Comparison of ENCODE assay signal across 12 cellular contexts in genomic region chr1:238469146-238469601, GRCh38.
DNase-seq lines count a peak whose midpoint lies in the region; ATAC-seq and TF ChIP-seq lines count a peak whose summit lies in the region.
"Had no signal": no experiment of that assay in that cellular context is flagged by ENCODE, and none has a peak within 500 bp of the region (broad histone marks: within the 10 kb centered on the region; RNA-seq: fewer than 3 reads in every experiment).

No MANE protein-coding gene starts in this region.

- no peaks in the 10 kb centered on the region for H3F3A ChIP-seq in SK-N-SH (replicated peaks; ENCODE audit: insufficient read depth)

- H3K9me2 ChIP-seq in SK-N-SH: no peaks in the 10 kb centered on the region

- H3K4me1 ChIP-seq in SK-N-SH (ENCODE audit: control insufficient read depth in 1 of 2, insufficient read depth in 2 of 2, low read depth in 1 of 2, low read length in 1 of 2) (peaks cover 0 to 25% of the 10 kb centered on the region in 2 experiments; a peak in 2 of 4 replicates), rectal smooth muscle tissue (ENCODE audit: control insufficient read depth, insufficient read depth, low read length) (no peaks in the 10 kb centered on the region), SJCRH30 (no peaks in the 10 kb centered on the region)

- TF ChIP-seq EP300 in SK-N-SH (IDR thresholded peaks at IDR 0.05; ENCODE audit: borderline replicate concordance in 1 of 2, low read depth in 1 of 2, low read length in 1 of 2): no peak

- H3K36me3 ChIP-seq in SK-N-SH (replicated peaks in 1 of 2; ENCODE audit: control insufficient read depth in 1 of 2, insufficient read depth in 2 of 2, low read length in 1 of 2) (no peaks in the 10 kb centered on the region), rectal smooth muscle tissue (ENCODE audit: control insufficient read depth, insufficient read depth, low read length) (no peaks in the 10 kb centered on the region), SJCRH30 (no peaks in the 10 kb centered on the region)

- peaks cover 23% of the 10 kb centered on the region for H3K9me3 Mint-ChIP-seq in activated T-helper 2 cell treated with anti-CD3 and anti-CD28 coated beads, Interferon-gamma antibody, Interleukin-2, Interleukin-4, amounts not matched to agents 10 μg/mL and 5 μg/mL and 100 μg/mL, durations not matched to agents 14 hours and 24 hours and 36 hours
- H3K9me3 Mint-ChIP-seq in CD14-positive monocyte: peaks cover 0 to 3% (median 0%) of the 10 kb centered on the region in 7 donors

- POLR2A ChIA-PET in SK-N-SH (lab: Yijun Ruan, JAX): no interaction called here

- H3K4me3 Mint-ChIP-seq in activated T-helper 2 cell treated with anti-CD3 and anti-CD28 coated beads, Interferon-gamma antibody, Interleukin-2, Interleukin-4, amounts not matched to agents 10 μg/mL and 5 μg/mL and 100 μg/mL, durations not matched to agents 14 hours and 24 hours and 36 hours (ENCODE audit: low read depth): no peak overlapping the region
- H3K4me3 Mint-ChIP-seq in CD14-positive monocyte: peak overlapping the region in 1 of 2 donors; percentile 37
- H3K4me3 Mint-ChIP-seq: activated CD8-positive, alpha-beta T cell treated with anti-CD3 and anti-CD28 coated beads for 36 hours; activated naive CD4-positive, alpha-beta T cell treated with anti-CD3 and anti-CD28 coated beads for 36 hours; CD4-positive, alpha-beta memory T cell had no signal

- CTCF ChIA-PET in SK-N-SH (lab: Yijun Ruan, JAX): no interaction called here

- no peaks in the 10 kb centered on the region for H3K79me2 ChIP-seq in SK-N-SH (ENCODE audit: insufficient read depth)

- H3K27me3 Mint-ChIP-seq in activated T-helper 2 cell treated with anti-CD3 and anti-CD28 coated beads, Interferon-gamma antibody, Interleukin-2, Interleukin-4, amounts not matched to agents 10 μg/mL and 5 μg/mL and 100 μg/mL, durations not matched to agents 14 hours and 24 hours and 36 hours (ENCODE audit: low read depth): no peaks in the 10 kb centered on the region
- peaks cover 0 to 5% (median 5%) of the 10 kb centered on the region in 3 donors for H3K27me3 Mint-ChIP-seq in CD14-positive monocyte (ENCODE audit: low read depth in 3 of 3)
- H3K27me3 Mint-ChIP-seq: activated CD8-positive, alpha-beta T cell treated with anti-CD3 and anti-CD28 coated beads for 36 hours; CD4-positive, alpha-beta memory T cell had no signal

- intact Hi-C loops in activated T-helper 2 cell treated with anti-CD3 and anti-CD28 coated beads, Interferon-gamma antibody, Interleukin-2, Interleukin-4, amounts not matched to agents 10 μg/mL and 5 μg/mL and 100 μg/mL, durations not matched to agents 14 hours and 24 hours and 36 hours (cut with micrococcal nuclease): no loop called here
- intact Hi-C loops in CD14-positive monocyte (cut with micrococcal nuclease): no loop called here

- H3K4me1 Mint-ChIP-seq in activated T-helper 2 cell treated with anti-CD3 and anti-CD28 coated beads, Interferon-gamma antibody, Interleukin-2, Interleukin-4, amounts not matched to agents 10 μg/mL and 5 μg/mL and 100 μg/mL, durations not matched to agents 14 hours and 24 hours and 36 hours (ENCODE audit: low read depth): no peaks in the 10 kb centered on the region
- no peaks in the 10 kb centered on the region for H3K4me1 Mint-ChIP-seq in CD14-positive monocyte
- H3K4me1 Mint-ChIP-seq: CD4-positive, alpha-beta memory T cell had no signal

- no peaks in the 10 kb centered on the region for H3K36me3 Mint-ChIP-seq in activated T-helper 2 cell treated with anti-CD3 and anti-CD28 coated beads, Interferon-gamma antibody, Interleukin-2, Interleukin-4, amounts not matched to agents 10 μg/mL and 5 μg/mL and 100 μg/mL, durations not matched to agents 14 hours and 24 hours and 36 hours (ENCODE audit: low read depth)
- no peaks in the 10 kb centered on the region for H3K36me3 Mint-ChIP-seq in CD14-positive monocyte
- H3K36me3 Mint-ChIP-seq: CD4-positive, alpha-beta memory T cell had no signal

- H3K27me3 ChIP-seq in SK-N-SH (ENCODE audit: insufficient read depth): no peaks in the 10 kb centered on the region
- H3K27me3 ChIP-seq in rectal smooth muscle tissue (ENCODE audit: control insufficient read depth, insufficient read depth, low read length): no peaks in the 10 kb centered on the region
- no peaks in the 10 kb centered on the region for H3K27me3 ChIP-seq in SJCRH30

- TF ChIP-seq CTCF in SK-N-SH (IDR thresholded peaks at IDR 0.05): no peak
- TF ChIP-seq CTCF in fibroblast of the aortic adventitia (IDR thresholded peaks at IDR 0.05; ENCODE audit: insufficient read depth, low read length): no peak
- TF ChIP-seq CTCF in CD14-positive monocyte (IDR thresholded peaks at IDR 0.05): no peak

- H3K4me2 ChIP-seq in SK-N-SH: no peak overlapping the region

- H3K4me3 ChIP-seq in SK-N-SH (ENCODE audit: low read depth in 2 of 2, low read length in 1 of 2) (no peak overlapping the region), fibroblast of the aortic adventitia (ENCODE audit: low read depth, low read length) (peak overlapping the region; percentile 26), rectal smooth muscle tissue (ENCODE audit: low read length) (peak overlapping the region; percentile 27), SJCRH30 (no peak overlapping the region)

- H3K9ac ChIP-seq in SK-N-SH (no peak overlapping the region), rectal smooth muscle tissue (ENCODE audit: low read length) (no peak overlapping the region)

- no peaks in the 10 kb centered on the region for H4K20me1 ChIP-seq in SK-N-SH (ENCODE audit: insufficient read depth)

- WGBS in SK-N-SH (ENCODE audit: low lambda C conversion rate): 72% methylated on average over 3 of the region's 3 CpGs

- H3K27ac ChIP-seq in SK-N-SH (ENCODE audit: low read depth in 2 of 2, low read length in 1 of 2) (peak overlapping the region in 1 of 2 experiments; percentile 72; a peak in 2 of 4 replicates), rectal smooth muscle tissue (ENCODE audit: low read depth, low read length) (no peak overlapping the region), SJCRH30 (no peak overlapping the region)

- 0 out of 2 replicates have a peak overlapping the region, but pooled peaks have one; percentile 2 for H2AFZ ChIP-seq in SK-N-SH (ENCODE audit: low read depth)

- no peak for TF ChIP-seq RAD21 in SK-N-SH (IDR thresholded peaks at IDR 0.05; ENCODE audit: low read length)

- DNase-seq in ELR (ENCODE audit: low read depth): peak; percentile 56
- DNase-seq in SK-N-SH: no peak
- DNase-seq in fibroblast of the aortic adventitia (ENCODE audit: low read depth): peak; percentile 40
- DNase-seq in activated T-helper 2 cell treated with anti-CD3 and anti-CD28 coated beads, Interferon-gamma antibody, Interleukin-2, Interleukin-4, amounts not matched to agents 10 μg/mL and 5 μg/mL and 100 μg/mL, durations not matched to agents 14 hours and 24 hours and 36 hours (ENCODE audit: low spot score): no peak
- no peak for DNase-seq in CD14-positive monocyte (ENCODE audit: low spot score)
- DNase-seq in SJCRH30: no peak
- DNase-seq: activated CD8-positive, alpha-beta T cell treated with anti-CD3 and anti-CD28 coated beads for 36 hours; activated naive CD4-positive, alpha-beta T cell treated with anti-CD3 and anti-CD28 coated beads for 36 hours; CD4-positive, alpha-beta memory T cell; NCI-H2081 treated with DMSO at 0.1 percent for 48 hours had no signal

- no peaks in the 10 kb centered on the region for H3K9me3 ChIP-seq in SK-N-SH
- no peaks in the 10 kb centered on the region for H3K9me3 ChIP-seq in SJCRH30 (replicated peaks)

- no peak for ATAC-seq in HG03354 (IDR thresholded peaks at IDR 0.05; ENCODE audit: poor library complexity, severe bottlenecking, unreplicated experiment)
- ATAC-seq: activated CD8-positive, alpha-beta T cell treated with anti-CD3 and anti-CD28 coated beads for 36 hours had no signal

- H3K27ac Mint-ChIP-seq in activated T-helper 2 cell treated with anti-CD3 and anti-CD28 coated beads, Interferon-gamma antibody, Interleukin-2, Interleukin-4, amounts not matched to agents 10 μg/mL and 5 μg/mL and 100 μg/mL, durations not matched to agents 14 hours and 24 hours and 36 hours: no peak overlapping the region
- H3K27ac Mint-ChIP-seq in CD14-positive monocyte: no peak overlapping the region
- H3K27ac Mint-ChIP-seq: activated CD8-positive, alpha-beta T cell treated with anti-CD3 and anti-CD28 coated beads for 36 hours; activated naive CD4-positive, alpha-beta T cell treated with anti-CD3 and anti-CD28 coated beads for 36 hours; CD4-positive, alpha-beta memory T cell had no signal

TF ChIP-seq in SK-N-SH, 30 proteins besides CTCF, POLR2A, EP300 and RAD21:
- no peak for TF ChIP-seq JUND (IDR thresholded peaks at IDR 0.05)
- no peak for TF ChIP-seq USF1 (IDR thresholded peaks at IDR 0.05; ENCODE audit: borderline replicate concordance, low read depth)
- TF ChIP-seq POLR2AphosphoS5 (IDR thresholded peaks at IDR 0.05; ENCODE audit: low read depth, low read length): no peak
- TF ChIP-seq RFX5 (IDR thresholded peaks at IDR 0.05; ENCODE audit: low read length): no peak
- TF ChIP-seq FOSL2 (IDR thresholded peaks at IDR 0.05; ENCODE audit: borderline replicate concordance, low read depth): no peak
- no peak for TF ChIP-seq NRF1 (IDR thresholded peaks at IDR 0.05; ENCODE audit: low read depth, low read length)
- TF ChIP-seq GATA2 (CRISPR knock-in tag; IDR thresholded peaks at IDR 0.05): no peak
- no peak for TF ChIP-seq SIN3A (IDR thresholded peaks at IDR 0.05; ENCODE audit: borderline replicate concordance, low read depth, low read length)
- no peak for TF ChIP-seq EZH2phosphoT487 (IDR thresholded peaks at IDR 0.05; ENCODE audit: borderline replicate concordance, low read depth)
- TF ChIP-seq GABPA (IDR thresholded peaks at IDR 0.05; ENCODE audit: low read depth): no peak
- TF ChIP-seq TEAD4 (IDR thresholded peaks at IDR 0.05; ENCODE audit: borderline replicate concordance, insufficient read depth): no peak
- TF ChIP-seq RXRA (IDR thresholded peaks at IDR 0.05; ENCODE audit: borderline replicate concordance, low read depth): no peak
- no peak for TF ChIP-seq PBX3 (IDR thresholded peaks at IDR 0.05)

Comparison
In these comparisons a context has a peak if more than half of its experiments do, and no peak if none do; other contexts are left out.
1. DNase-seq: peak in ELR (single experiment) and fibroblast of the aortic adventitia (single experiment); none in SK-N-SH (single experiment), activated T-helper 2 cell treated with anti-CD3 and anti-CD28 coated beads, Interferon-gamma antibody, Interleukin-2, Interleukin-4, amounts not matched to agents 10 μg/mL and 5 μg/mL and 100 μg/mL, durations not matched to agents 14 hours and 24 hours and 36 hours (single experiment), CD14-positive monocyte (single experiment) and SJCRH30 (0 of 2).
2. H3K4me3 ChIP-seq: peak in fibroblast of the aortic adventitia (single experiment) and rectal smooth muscle tissue (single experiment); none in SK-N-SH (0 of 2) and SJCRH30 (single experiment).